ENCODE assay signal across 22 cellular contexts in the genomic region with DNA sequence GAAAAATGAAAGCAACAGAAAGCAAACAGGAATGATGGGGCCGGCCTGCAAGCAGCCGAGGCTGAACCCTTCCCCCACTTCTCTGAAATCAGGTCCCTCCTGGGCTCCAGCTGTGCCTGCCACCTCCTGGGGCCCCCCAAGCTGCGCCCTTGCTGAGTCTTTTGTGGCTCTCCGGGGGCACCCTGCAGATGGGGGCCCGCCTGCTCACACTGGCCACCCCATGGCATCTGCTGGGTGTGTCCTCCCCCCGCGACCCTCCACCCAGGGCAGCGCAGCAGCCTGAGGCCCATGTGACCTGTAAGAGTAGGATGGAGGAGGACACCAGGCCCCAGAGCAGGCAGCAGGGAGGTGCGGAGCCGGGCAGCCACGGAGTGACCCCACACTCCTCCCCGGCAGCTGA. TPM values are rescaled to one million over a fixed set of nuclear protein-coding genes. Genes with fewer than 3 reads are reported as not detected.
"Had no signal": no experiment of that assay in that cellular context is flagged by ENCODE, and none has a peak within 500 bp of the region (broad histone marks: within the 10 kb centered on the region; RNA-seq: fewer than 3 reads in every experiment).

No MANE protein-coding gene starts in this region.

- ATAC-seq: natural killer cell treated with Interleukin-12 subunit alpha and Interleukin-12 subunit beta and Interleukin-15 and Interleukin-18, amount 100 ng/mL, for 72 hours; stimulated activated effector memory CD8-positive, alpha-beta T cell treated with anti-CD3 and anti-CD28 coated beads, Interleukin-12 subunit alpha, Interleukin-12 subunit beta, amount 100 ng/mL, for 72 hours; stimulated activated naive CD8-positive, alpha-beta T cell treated with anti-CD3 and anti-CD28 coated beads, Interleukin-15, Interleukin-2, amounts not matched to agents 100 U/mL and 50 U/mL, for 24 hours had no signal

- H3K27ac Mint-ChIP-seq: memory B cell; natural killer cell treated with Interleukin-12 subunit alpha and Interleukin-12 subunit beta and Interleukin-15 and Interleukin-18, amount 100 ng/mL, for 72 hours; stimulated activated effector memory CD8-positive, alpha-beta T cell treated with anti-CD3 and anti-CD28 coated beads, Interleukin-12 subunit alpha, Interleukin-12 subunit beta, amount 100 ng/mL, for 72 hours; type B pancreatic cell had no signal

- H3K9me3 Mint-ChIP-seq: memory B cell; natural killer cell treated with Interleukin-12 subunit alpha and Interleukin-12 subunit beta and Interleukin-15 and Interleukin-18, amount 100 ng/mL, for 72 hours; neural crest cell; stimulated activated effector memory CD8-positive, alpha-beta T cell treated with anti-CD3 and anti-CD28 coated beads, Interleukin-12 subunit alpha, Interleukin-12 subunit beta, amount 100 ng/mL, for 72 hours; type B pancreatic cell had no signal

- H3K4me3 ChIP-seq: coronary artery, esophagus squamous epithelium, lung, prostate gland, right atrium auricular region, sigmoid colon, testis, tibial artery had no signal

- H3K27me3 ChIP-seq: right atrium auricular region, sigmoid colon, testis, tibial artery had no signal

- H3K27me3 Mint-ChIP-seq: type B pancreatic cell had no signal

- H3K27ac ChIP-seq: coronary artery, esophagus squamous epithelium, prostate gland, right atrium auricular region, sigmoid colon, testis, tibial artery had no signal

- DNase-seq: dermis blood vessel endothelial cell; effector memory CD4-positive, alpha-beta T cell; erythroblast; esophagus squamous epithelium; foreskin melanocyte; sigmoid colon; stimulated activated CD4-positive, alpha-beta T cell treated with anti-CD3 and anti-CD28 coated beads, Interleukin-2, amount 100 ng/mL, for 24 hours; stimulated activated CD4-positive, alpha-beta T cell treated with anti-CD3 and anti-CD28 coated beads, Interleukin-4, amount 100 ng/mL, for 24 hours; stimulated activated naive CD8-positive, alpha-beta T cell treated with anti-CD3 and anti-CD28 coated beads, Interleukin-15, Interleukin-2, amounts not matched to agents 100 U/mL and 50 U/mL, for 24 hours; substantia nigra; testis; tibial artery had no signal

- H3K36me3 Mint-ChIP-seq: memory B cell; natural killer cell treated with Interleukin-12 subunit alpha and Interleukin-12 subunit beta and Interleukin-15 and Interleukin-18, amount 100 ng/mL, for 72 hours; stimulated activated effector memory CD8-positive, alpha-beta T cell treated with anti-CD3 and anti-CD28 coated beads, Interleukin-12 subunit alpha, Interleukin-12 subunit beta, amount 100 ng/mL, for 72 hours; type B pancreatic cell had no signal

- H3K4me3 Mint-ChIP-seq: memory B cell; natural killer cell treated with Interleukin-12 subunit alpha and Interleukin-12 subunit beta and Interleukin-15 and Interleukin-18, amount 100 ng/mL, for 72 hours; neural crest cell; stimulated activated effector memory CD8-positive, alpha-beta T cell treated with anti-CD3 and anti-CD28 coated beads, Interleukin-12 subunit alpha, Interleukin-12 subunit beta, amount 100 ng/mL, for 72 hours; type B pancreatic cell had no signal

- H3K9me3 ChIP-seq: esophagus squamous epithelium, prostate gland, right atrium auricular region, sigmoid colon, testis, tibial artery had no signal

RNA-seq across cellular contexts. Expression of a gene that starts 29.2 kb away (rescaled TPM):
- total RNA-seq: dermis blood vessel endothelial cell; esophagus squamous epithelium; natural killer cell treated with Interleukin-12 subunit alpha and Interleukin-12 subunit beta and Interleukin-15 and Interleukin-18, amount 100 ng/mL, for 72 hours; osteocyte; right atrium auricular region; sigmoid colon had no signal
